11 cellular contexts compared by ENCODE assay signal in the genomic region with DNA sequence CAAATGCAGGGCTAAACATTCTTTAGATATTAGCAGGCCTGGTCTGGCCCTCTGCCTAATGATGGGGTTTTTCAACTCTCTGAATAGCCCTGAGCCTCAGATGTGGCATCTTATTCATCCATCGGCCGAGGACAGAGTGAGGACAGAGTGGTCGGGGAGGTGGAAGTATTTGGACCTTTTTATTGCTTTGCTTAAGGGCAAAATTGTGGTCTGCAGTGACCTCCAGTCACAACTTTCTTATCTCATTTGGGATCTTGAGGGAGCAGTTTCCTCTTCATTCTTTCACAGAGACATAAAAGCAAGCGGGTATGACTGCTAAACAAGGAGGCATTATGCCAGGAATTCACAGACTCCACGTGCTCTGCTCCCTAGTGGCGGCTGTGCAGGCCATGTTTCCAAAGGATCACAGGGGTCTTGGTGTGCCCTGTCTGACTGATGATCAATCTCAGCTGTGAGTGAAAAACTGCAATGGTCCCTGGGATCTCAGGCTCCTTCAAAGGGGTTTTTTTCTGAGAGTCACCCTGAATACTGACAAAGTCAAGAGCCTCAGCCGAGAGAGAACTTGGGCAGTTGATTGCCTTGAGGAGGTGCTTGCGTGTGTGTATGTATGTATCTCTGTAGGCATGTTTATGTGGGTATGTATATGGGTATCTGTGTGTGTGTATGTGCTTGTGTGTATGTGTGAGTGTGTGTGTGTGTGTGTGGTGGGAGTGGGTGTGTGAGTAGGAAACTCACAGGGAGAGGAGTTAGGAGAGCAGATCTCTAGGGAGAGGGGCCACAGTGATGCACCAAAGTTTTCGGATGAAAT. TPM values are rescaled to one million over a fixed set of nuclear protein-coding genes. Genes with fewer than 3 reads are reported as not detected.
A peak's percentile ranks its signal among the peaks of the same experiment; 100 is the strongest.
DNase-seq lines count a peak whose midpoint lies in the region; ATAC-seq, FAIRE-seq and TF ChIP-seq lines count a peak whose summit lies in the region.
"Had no signal": no experiment of that assay in that cellular context is flagged by ENCODE, and none has a peak within 500 bp of the region (broad histone marks: within the 10 kb centered on the region; RNA-seq: fewer than 3 reads in every experiment).

No MANE protein-coding gene starts in this region.

- H3K27ac ChIP-seq in SJCRH30 (peak overlapping the region; percentile 11; the same call in 1 of the 2 replicates), osteoblast (ENCODE audit: low read depth, low read length) (peak overlapping the region; percentile 62), caudate nucleus (ENCODE audit: low read depth, low read length) (no peak overlapping the region)
- H3K27ac ChIP-seq: SK-N-MC had no signal

- H3K4me2 ChIP-seq in osteoblast (ENCODE audit: insufficient read depth, low read length), result peak overlapping the region; percentile 58

- DNase-seq in GM03348 (ENCODE audit: low spot score), result peak; percentile 85
- DNase-seq in SJCRH30, result peak; percentile 73 to 82
- DNase-seq in fibroblast of gingiva (ENCODE audit: low read depth), result peak; percentile 72
- DNase-seq in osteoblast (ENCODE audit: insufficient read length, low spot score, missing footprints), result peak; percentile 82
- DNase-seq in COR-L47 (lab: John Stamatoyannopoulos, UW), result no peak
- DNase-seq in D721Med (ENCODE audit: insufficient read length, low spot score), result no peak
- DNase-seq in caudate nucleus (lab: John Stamatoyannopoulos, UW), result no peak
- DNase-seq: anterior cingulate cortex; naive thymus-derived CD8-positive, alpha-beta T cell had no signal

- H3K4me3 ChIP-seq in SJCRH30 (no peak overlapping the region), osteoblast (ENCODE audit: insufficient read depth, low read length) (no peak overlapping the region)
- H3K4me3 ChIP-seq: SK-N-MC had no signal

- H3K27me3 ChIP-seq in SJCRH30 (no peaks in the 10 kb centered on the region), osteoblast (ENCODE audit: insufficient read depth, low read length) (peaks cover 4% of the 10 kb centered on the region)

- H4K20me1 ChIP-seq in osteoblast (ENCODE audit: insufficient read depth, low read length), result no peaks in the 10 kb centered on the region

- H3K79me2 ChIP-seq in osteoblast (ENCODE audit: insufficient read depth, low read length), result no peaks in the 10 kb centered on the region

- no peak for ATAC-seq in GM19324 (IDR thresholded peaks at IDR 0.05; ENCODE audit: low FRiP score, unreplicated experiment)
- ATAC-seq: naive thymus-derived CD8-positive, alpha-beta T cell had no signal

- H3K36me3 ChIP-seq in SJCRH30 (no peaks in the 10 kb centered on the region), osteoblast (ENCODE audit: insufficient read depth, low read length) (no peaks in the 10 kb centered on the region)

- H2AFZ ChIP-seq in osteoblast (ENCODE audit: low read length), result no peak overlapping the region

- TF ChIP-seq CTCF in osteoblast (IDR thresholded peaks at IDR 0.05; ENCODE audit: extremely low read depth, low read depth, low read length) (peak; percentile 27), D721Med (IDR thresholded peaks at IDR 0.05; ENCODE audit: insufficient read depth, missing control alignments) (no peak)

- no peak for FAIRE-seq in D721Med (lab: Jason Lieb, UNC)

- no peaks in the 10 kb centered on the region for H3K9me3 ChIP-seq in SJCRH30 (replicated peaks)
- no peaks in the 10 kb centered on the region for H3K9me3 ChIP-seq in osteoblast (ENCODE audit: low read depth, low read length)

- peaks cover 14% of the 10 kb centered on the region for H3K4me1 ChIP-seq in SJCRH30
- peaks cover 19% of the 10 kb centered on the region for H3K4me1 ChIP-seq in osteoblast (ENCODE audit: insufficient read depth, low read length)

RNA-seq across cellular contexts. Expression of gene RAPGEF4, which starts 47.6 kb away (rescaled TPM):
- total RNA-seq in SJCRH30 (2014; rRNA removed; shearing (Covaris generic)), result 5.1 and 6.1 TPM in 2 replicates
- total RNA-seq in osteoblast, result 0.36 and 0.59 TPM in 2 replicates

Comparison
In these comparisons a context has a peak if more than half of its experiments do, and no peak if none do; other contexts are left out.
1. DNase-seq: peak in GM03348 (single experiment), SJCRH30 (2 of 2), fibroblast of gingiva (single experiment) and osteoblast (single experiment); none in COR-L47 (single experiment), D721Med (single experiment) and caudate nucleus (0 of 61).